Comparison of ENCODE assay signal across 9 cellular contexts in genomic region chr19:14786421-14786851, GRCh38. TPM values are rescaled to one million over a fixed set of nuclear protein-coding genes. Genes with fewer than 3 reads are reported as not detected.
DNase-seq lines count a peak whose midpoint lies in the region; ATAC-seq, FAIRE-seq and TF ChIP-seq lines count a peak whose summit lies in the region.
"Had no signal": no experiment of that assay in that cellular context is flagged by ENCODE, and none has a peak within 500 bp of the region (broad histone marks: within the 10 kb centered on the region; RNA-seq: fewer than 3 reads in every experiment).

No MANE protein-coding gene starts in this region.

- no peaks in the 10 kb centered on the region for H3K36me3 ChIP-seq in MG63
- H3K36me3 ChIP-seq in bronchial epithelial cell (ENCODE audit: control insufficient read depth, insufficient read depth, low read length), result no peaks in the 10 kb centered on the region

- peaks cover 0 to 6% (median 2%) of the 10 kb centered on the region in 7 donors for H3K9me3 Mint-ChIP-seq in naive B cell
- no peaks in the 10 kb centered on the region for H3K9me3 Mint-ChIP-seq in T-helper 2 cell treated with Interferon-gamma antibody and Interleukin-4, amounts not matched to agents 5 μg/mL and 100 μg/mL, for 36 hours
- H3K9me3 Mint-ChIP-seq: T-helper 1 cell treated with Interleukin-12 subunit alpha and Interleukin-12 subunit beta and Interleukin-4 antibody, amounts not matched to agents 30 μg/mL and 1 μg/mL, for 36 hours had no signal

- TF ChIP-seq CTCF in bronchial epithelial cell (IDR thresholded peaks at IDR 0.05; ENCODE audit: insufficient read depth, low read length, severe bottlenecking), result peak; percentile 46

- DNase-seq in ELF-1 (ENCODE audit: low read depth, low spot score) (peak; percentile 79), MG63 (peak; percentile 20), bronchial epithelial cell (ENCODE audit: low read depth) (no peak), naive B cell (peak; percentile 9)
- DNase-seq in T-helper 2 cell treated with Interferon-gamma antibody and Interleukin-4, amounts not matched to agents 5 μg/mL and 100 μg/mL, for 36 hours (ENCODE audit: low spot score), result no peak

- no peak overlapping the region for H3K4me3 ChIP-seq in MG63
- H3K4me3 ChIP-seq in bronchial epithelial cell (ENCODE audit: low read depth, low read length), result no peak overlapping the region

- peak overlapping the region in 4 of 6 donors; percentile 33 to 82 (median 45) for H3K27ac Mint-ChIP-seq in naive B cell
- no peak overlapping the region for H3K27ac Mint-ChIP-seq in T-helper 2 cell treated with Interferon-gamma antibody and Interleukin-4, amounts not matched to agents 5 μg/mL and 100 μg/mL, for 36 hours
- H3K27ac Mint-ChIP-seq: T-helper 1 cell treated with Interleukin-12 subunit alpha and Interleukin-12 subunit beta and Interleukin-4 antibody, amounts not matched to agents 30 μg/mL and 1 μg/mL, for 36 hours had no signal

- no peaks in the 10 kb centered on the region for H3K27me3 Mint-ChIP-seq in naive B cell
- H3K27me3 Mint-ChIP-seq in T-helper 2 cell treated with Interferon-gamma antibody and Interleukin-4, amounts not matched to agents 5 μg/mL and 100 μg/mL, for 36 hours (ENCODE audit: low read depth), result no peaks in the 10 kb centered on the region

- H3K27me3 ChIP-seq in MG63 (peaks cover 3% of the 10 kb centered on the region), bronchial epithelial cell (ENCODE audit: control insufficient read depth, insufficient read depth, low read length) (no peaks in the 10 kb centered on the region)

- H3K9me3 ChIP-seq in MG63, result no peaks in the 10 kb centered on the region; the same call in 1 of the 2 replicates

- ATAC-seq in naive B cell (ENCODE audit: low read depth in 2 of 2) (peak in 1 of 2 donors; percentile 31), GM19324 (IDR thresholded peaks at IDR 0.05; ENCODE audit: low FRiP score, unreplicated experiment) (no peak), HG03039 (IDR thresholded peaks at IDR 0.05; ENCODE audit: unreplicated experiment) (no peak), HG03520 (IDR thresholded peaks at IDR 0.05; ENCODE audit: unreplicated experiment) (no peak)

- no peaks in the 10 kb centered on the region for H3K36me3 Mint-ChIP-seq in naive B cell
- no peaks in the 10 kb centered on the region for H3K36me3 Mint-ChIP-seq in T-helper 2 cell treated with Interferon-gamma antibody and Interleukin-4, amounts not matched to agents 5 μg/mL and 100 μg/mL, for 36 hours (ENCODE audit: low read depth)

- FAIRE-seq in bronchial epithelial cell (lab: Jason Lieb, UNC), result no peak

- peak overlapping the region in 6 of 8 donors; percentile 37 to 82 (median 63) for H3K4me3 Mint-ChIP-seq in naive B cell
- no peak overlapping the region for H3K4me3 Mint-ChIP-seq in T-helper 2 cell treated with Interferon-gamma antibody and Interleukin-4, amounts not matched to agents 5 μg/mL and 100 μg/mL, for 36 hours
- H3K4me3 Mint-ChIP-seq: T-helper 1 cell treated with Interleukin-12 subunit alpha and Interleukin-12 subunit beta and Interleukin-4 antibody, amounts not matched to agents 30 μg/mL and 1 μg/mL, for 36 hours had no signal

- peaks cover 20 to 47% (median 31%) of the 10 kb centered on the region in 3 donors for H3K4me1 Mint-ChIP-seq in naive B cell
- H3K4me1 Mint-ChIP-seq in T-helper 2 cell treated with Interferon-gamma antibody and Interleukin-4, amounts not matched to agents 5 μg/mL and 100 μg/mL, for 36 hours (ENCODE audit: low read depth), result peaks cover 10% of the 10 kb centered on the region

RNA-seq across cellular contexts. Expression of gene ADGRE2, which starts 8.1 kb away (rescaled TPM):
- total RNA-seq in MG63 (2014; rRNA removed; shearing (Covaris generic); ENCODE audit: low replicate concordance), result not detected in 2 replicates
- 0.26 and 0.38 TPM in 2 replicates for total RNA-seq in bronchial epithelial cell
- polyA plus RNA-seq in naive B cell (ENCODE audit: low read depth in 6 of 6), result under 1 TPM in 3 of 6 donors, not detected in 3; 0.13 to 0.51 (median 0.35) TPM

RNA-seq across cellular contexts. Expression of gene OR7A5, which starts 48.5 kb away (rescaled TPM):
- total RNA-seq in MG63 (2014; rRNA removed; shearing (Covaris generic); ENCODE audit: low replicate concordance), result not detected in 2 replicates
- not detected in 2 replicates for total RNA-seq in bronchial epithelial cell
- polyA plus RNA-seq in naive B cell (ENCODE audit: low read depth in 6 of 6), result not detected

RNA-seq across cellular contexts. Expression of gene OR7C1, which starts 48.5 kb away (rescaled TPM):
- total RNA-seq in MG63 (2014; rRNA removed; shearing (Covaris generic); ENCODE audit: low replicate concordance), result not detected in 2 replicates
- under 0.01 TPM in 1 of 2 replicates, not detected in the other for total RNA-seq in bronchial epithelial cell
- polyA plus RNA-seq in naive B cell (ENCODE audit: low read depth in 6 of 6), result not detected

Comparison
In these comparisons a context has a peak if more than half of its experiments do, and no peak if none do; other contexts are left out.
1. DNase-seq: peak in ELF-1 (single experiment), MG63 (single experiment) and naive B cell (single experiment); none in bronchial epithelial cell (single experiment) and T-helper 2 cell treated with Interferon-gamma antibody and Interleukin-4, amounts not matched to agents 5 μg/mL and 100 μg/mL, for 36 hours (single experiment).